In genomic region chr2:211181626-211182025, GRCh38 we compare ENCODE assay signal across 23 cellular contexts.
DNase-seq lines count a peak whose midpoint lies in the region; ATAC-seq and TF ChIP-seq lines count a peak whose summit lies in the region.
"Had no signal": no experiment of that assay in that cellular context is flagged by ENCODE, and none has a peak within 500 bp of the region (broad histone marks: within the 10 kb centered on the region; RNA-seq: fewer than 3 reads in every experiment).

No MANE protein-coding gene starts in this region.

- H3K27ac ChIP-seq in PC-3 (ENCODE audit: low read length) (no peak overlapping the region), breast epithelium (no peak overlapping the region)
- H3K27ac ChIP-seq: thoracic aorta, WERI-Rb-1 had no signal

- CTCF ChIA-PET in PC-3 (lab: Charles Lee), result interaction anchor here (0.6 kb wide), 1 partner anchor 556 kb away, joined by 3 read pairs; no protein-coding TSS in a partner anchor

- intact Hi-C loops in PC-3 (cut with micrococcal nuclease), result no loop called here
- intact Hi-C loops in breast epithelium (cut with DNase I; ENCODE audit: low total_unique reads), result no loop called here

- H3K27me3 ChIP-seq in PC-3 (ENCODE audit: low read length) (no peaks in the 10 kb centered on the region; the same call in 1 of the 2 replicates), breast epithelium (no peaks in the 10 kb centered on the region)

- H3K4me3 ChIP-seq in PC-3 (ENCODE audit: low read length), result no peak overlapping the region
- no peak overlapping the region for H3K4me3 ChIP-seq in breast epithelium
- H3K4me3 ChIP-seq: thoracic aorta had no signal

- H3K36me3 ChIP-seq in PC-3 (ENCODE audit: low read depth, low read length) (no peaks in the 10 kb centered on the region), breast epithelium (no peaks in the 10 kb centered on the region)
- H3K36me3 ChIP-seq: thoracic aorta, WERI-Rb-1 had no signal

- DNase-seq in COLO829 (ENCODE audit: low spot score) (peak; percentile 45), PC-3 (peak; percentile 44), left kidney (ENCODE audit: low read depth, low spot score) (peak; percentile 9), retina (peak; percentile 12), SIG-M5 treated with dmso at 0.1 percent for 504 hours (lab: John Stamatoyannopoulos, UW; ENCODE audit: unreplicated experiment) (no peak), NCI-H1930 (lab: John Stamatoyannopoulos, UW) (no peak), glomerular visceral epithelial cell (ENCODE audit: extremely low spot score) (no peak), breast epithelium (ENCODE audit: low spot score in 2 of 2) (no peak)
- DNase-seq: activated CD4-positive, alpha-beta memory T cell treated with anti-CD3 and anti-CD28 coated beads for 36 hours; activated naive CD4-positive, alpha-beta T cell treated with anti-CD3 and anti-CD28 coated beads, Interleukin-2, amount 10 ng/mL, durations not matched to agents 7 days and 5 days; activated T-cell treated with anti-CD3 and anti-CD28 coated beads, Interleukin-2, amount 50 U/mL, for 1 hour; CD4-positive, CD25-positive, alpha-beta regulatory T cell; cortex of kidney; DMS153; GOT3; left cardiac atrium; NCI-H187 treated with DMSO at 0.1 percent for 48 hours; NCI-H510A treated with DMSO at 0.1 percent for 48 hours; stimulated activated CD4-positive, alpha-beta T cell treated with anti-CD3 and anti-CD28 coated beads, Interleukin-12 subunit alpha, Interleukin-12 subunit beta, amount 100 ng/mL, for 4 hours; T-helper 17 cell; WERI-Rb-1 had no signal

- TF ChIP-seq POLR2A in breast epithelium (IDR thresholded peaks at IDR 0.05), result no peak

- H3K4me1 ChIP-seq in PC-3 (ENCODE audit: insufficient read depth, low read length) (0 out of 2 replicates have a peak, but pooled peaks cover 8% of the 10 kb centered on the region), breast epithelium (no peaks in the 10 kb centered on the region)

- H3K4me2 ChIP-seq in PC-3 (ENCODE audit: low read length), result peak overlapping the region; percentile 13

- 0 out of 2 replicates have a peak, but pooled peaks cover 3% of the 10 kb centered on the region for H3K9me2 ChIP-seq in PC-3 (replicated peaks; ENCODE audit: low read length)

- BruUV-seq in PC-3 (replicated peaks; lab: Mats Ljungman, UMichigan), result no TSS peak

- no peaks in the 10 kb centered on the region for H3F3A ChIP-seq in PC-3 (ENCODE audit: low read length, unreplicated experiment)

- peak; percentile 84 for ATAC-seq in PC-3
- ATAC-seq: Right ventricle myocardium inferior, T-helper 17 cell had no signal

- TF ChIP-seq CTCF in PC-3 (conservative IDR thresholded peaks at IDR 0.05; ENCODE audit: low read depth, low read length) (no peak), breast epithelium (IDR thresholded peaks at IDR 0.05) (no peak)

- H3K9me3 ChIP-seq in PC-3 (ENCODE audit: low read length) (no peaks in the 10 kb centered on the region), breast epithelium (no peaks in the 10 kb centered on the region)
- H3K9me3 ChIP-seq: thoracic aorta had no signal

- no peaks in the 10 kb centered on the region for H4K20me1 ChIP-seq in PC-3 (ENCODE audit: low read length)

- H3K9ac ChIP-seq in PC-3 (ENCODE audit: low read length), result no peak overlapping the region

- peak overlapping the region; percentile 12; the same call in 1 of the 2 replicates for H2AFZ ChIP-seq in PC-3 (ENCODE audit: low read length)

- no peaks in the 10 kb centered on the region for H3K79me2 ChIP-seq in PC-3 (ENCODE audit: low read length)

- POLR2A ChIA-PET in PC-3 (lab: Charles Lee; ENCODE audit: unreplicated experiment), result no interaction called here

Comparison
In these comparisons a context has a peak if more than half of its experiments do, and no peak if none do; other contexts are left out.
1. DNase-seq: peak in COLO829 (single experiment), PC-3 (single experiment), left kidney (single experiment) and retina (single experiment); none in SIG-M5 treated with dmso at 0.1 percent for 504 hours (single experiment), NCI-H1930 (0 of 2), glomerular visceral epithelial cell (single experiment) and breast epithelium (0 of 2).